In genomic region chr5:173237821-173238220, GRCh38 we compare ENCODE assay signal across 17 cellular contexts. TPM values are rescaled to one million over a fixed set of nuclear protein-coding genes. Genes with fewer than 3 reads are reported as not detected.
DNase-seq lines count a peak whose midpoint lies in the region; ATAC-seq and TF ChIP-seq lines count a peak whose summit lies in the region.
"Had no signal": no experiment of that assay in that cellular context is flagged by ENCODE, and none has a peak within 500 bp of the region (broad histone marks: within the 10 kb centered on the region; RNA-seq: fewer than 3 reads in every experiment).

No MANE protein-coding gene starts in this region.

- H3K27me3 ChIP-seq in MG63: no peaks in the 10 kb centered on the region; the same call in 1 of the 2 replicates
- peaks cover 98% of the 10 kb centered on the region for H3K27me3 ChIP-seq in smooth muscle cell (ENCODE audit: low read depth)

- no peak for TF ChIP-seq CTCF in smooth muscle cell (IDR thresholded peaks at IDR 0.05; ENCODE audit: borderline replicate concordance, insufficient read depth, poor library complexity, severe bottlenecking)

- H3K36me3 ChIP-seq in MG63 (peaks cover 7% of the 10 kb centered on the region), smooth muscle cell (ENCODE audit: low read depth) (no peaks in the 10 kb centered on the region)
- H3K36me3 ChIP-seq: ascending aorta had no signal

- H3K79me2 ChIP-seq in smooth muscle cell (ENCODE audit: low read depth): no peaks in the 10 kb centered on the region

- peak overlapping the region; percentile 47 for H2AFZ ChIP-seq in smooth muscle cell (ENCODE audit: low read depth)

- H4K20me1 ChIP-seq in smooth muscle cell (ENCODE audit: low read depth): peaks cover 2% of the 10 kb centered on the region

- no peaks in the 10 kb centered on the region for H3K9me3 Mint-ChIP-seq in activated naive CD4-positive, alpha-beta T cell treated with anti-CD3 and anti-CD28 coated beads, Interleukin-2, amount 50 U/mL, for 24 hours
- H3K9me3 Mint-ChIP-seq in activated naive CD4-positive, alpha-beta T cell treated with anti-CD3 and anti-CD28 coated beads, Interleukin-2, amount 50 U/mL, for 72 hours: no peaks in the 10 kb centered on the region

- H3K4me3 ChIP-seq in MG63 (peak overlapping the region; percentile 41; the same call in 1 of the 2 replicates), iPS-18c (ENCODE audit: insufficient read depth, low read depth, low read length) (peak overlapping the region; percentile 34; the same call in 1 of the 2 replicates), smooth muscle cell (peak overlapping the region; percentile 44)

- H3K27me3 Mint-ChIP-seq in activated naive CD4-positive, alpha-beta T cell treated with anti-CD3 and anti-CD28 coated beads, Interleukin-2, amount 50 U/mL, for 24 hours: peaks cover 82% of the 10 kb centered on the region

- no peaks in the 10 kb centered on the region for H3K36me3 Mint-ChIP-seq in activated naive CD4-positive, alpha-beta T cell treated with anti-CD3 and anti-CD28 coated beads, Interleukin-2, amount 50 U/mL, for 24 hours
- H3K36me3 Mint-ChIP-seq in activated naive CD4-positive, alpha-beta T cell treated with anti-CD3 and anti-CD28 coated beads, Interleukin-2, amount 50 U/mL, for 72 hours: peaks cover 0 to 18% of the 10 kb centered on the region in 2 donors

- H3K27ac ChIP-seq in smooth muscle cell (ENCODE audit: low read depth): no peak overlapping the region
- H3K27ac ChIP-seq: ascending aorta, C4-2B had no signal

- peak overlapping the region; percentile 0 for H3K4me3 Mint-ChIP-seq in activated naive CD4-positive, alpha-beta T cell treated with anti-CD3 and anti-CD28 coated beads, Interleukin-2, amount 50 U/mL, for 24 hours

- H3K4me1 Mint-ChIP-seq in activated naive CD4-positive, alpha-beta T cell treated with anti-CD3 and anti-CD28 coated beads, Interleukin-2, amount 50 U/mL, for 24 hours: peaks cover 46% of the 10 kb centered on the region

- WGBS in smooth muscle cell (ENCODE audit: low lambda C conversion rate): 5% methylated on average over 9 of the region's 9 CpGs

- H3K9me3 ChIP-seq in MG63 (no peaks in the 10 kb centered on the region), iPS-18c (ENCODE audit: control insufficient read depth, insufficient read depth, low read length) (peaks cover 4% of the 10 kb centered on the region), smooth muscle cell (replicated peaks; ENCODE audit: low read depth) (no peaks in the 10 kb centered on the region)
- H3K9me3 ChIP-seq: ascending aorta had no signal

- H3K4me2 ChIP-seq in smooth muscle cell: peak overlapping the region; percentile 91

- no peak for DNase-seq in activated naive CD4-positive, alpha-beta T cell treated with anti-CD3 and anti-CD28 coated beads, Interleukin-2, amount 50 U/mL, for 72 hours (ENCODE audit: low spot score in 2 of 2)
- DNase-seq in MG63 (no peak), smooth muscle cell (lab: John Stamatoyannopoulos, UW; ENCODE audit: unreplicated experiment) (no peak), ureter (ENCODE audit: low spot score) (no peak), NCI-H2029 treated with DMSO at 0.1 percent for 48 hours (lab: John Stamatoyannopoulos, UW) (no peak), middle frontal gyrus (ENCODE audit: extremely low spot score, low spot score) (no peak)
- DNase-seq: NCI-H2081 treated with DMSO at 0.1 percent for 48 hours; stimulated activated CD8-positive, alpha-beta memory T cell treated with anti-CD3 and anti-CD28 coated beads, Interleukin-4, amount 100 ng/mL, for 48 hours; SW 1271 had no signal

- ATAC-seq in activated naive CD4-positive, alpha-beta T cell treated with anti-CD3 and anti-CD28 coated beads, Interleukin-2, amount 50 U/mL, for 72 hours: no peak

- peak overlapping the region; percentile 14 for H3K27ac Mint-ChIP-seq in activated naive CD4-positive, alpha-beta T cell treated with anti-CD3 and anti-CD28 coated beads, Interleukin-2, amount 50 U/mL, for 24 hours
- peak overlapping the region in 1 of 2 donors; percentile 61 for H3K27ac Mint-ChIP-seq in activated naive CD4-positive, alpha-beta T cell treated with anti-CD3 and anti-CD28 coated beads, Interleukin-2, amount 50 U/mL, for 72 hours

- peaks cover 26% of the 10 kb centered on the region for H3K4me1 ChIP-seq in smooth muscle cell (ENCODE audit: low read depth)

- peaks cover 6% of the 10 kb centered on the region for H3F3A ChIP-seq in smooth muscle cell (ENCODE audit: low read depth)

- H3K9ac ChIP-seq in smooth muscle cell (ENCODE audit: low read depth): no peak overlapping the region

RNA-seq across cellular contexts. Expression of gene NKX2-5, which starts 2.8 kb away (rescaled TPM):
- under 1 TPM in 1 of 2 donors, not detected in 1; 0.23 TPM for total RNA-seq in activated naive CD4-positive, alpha-beta T cell treated with anti-CD3 and anti-CD28 coated beads, Interleukin-2, amount 50 U/mL, for 72 hours
- 14.2 and 16.8 TPM in 2 replicates for total RNA-seq in MG63 (2014; rRNA removed; shearing (Covaris generic); ENCODE audit: low replicate concordance)
- total RNA-seq in smooth muscle cell (2.4 and 8.0 TPM in 2 replicates), ureter (not detected)
- polyA plus RNA-seq in smooth muscle cell: 6.8 and 7.9 TPM in 2 replicates
- total RNA-seq: activated CD8-positive, alpha-beta memory T cell treated with anti-CD3 and anti-CD28 coated beads for 36 hours; ascending aorta; epithelial cell of proximal tubule; LHCN-M2; myocyte had no signal
